In the genomic region with DNA sequence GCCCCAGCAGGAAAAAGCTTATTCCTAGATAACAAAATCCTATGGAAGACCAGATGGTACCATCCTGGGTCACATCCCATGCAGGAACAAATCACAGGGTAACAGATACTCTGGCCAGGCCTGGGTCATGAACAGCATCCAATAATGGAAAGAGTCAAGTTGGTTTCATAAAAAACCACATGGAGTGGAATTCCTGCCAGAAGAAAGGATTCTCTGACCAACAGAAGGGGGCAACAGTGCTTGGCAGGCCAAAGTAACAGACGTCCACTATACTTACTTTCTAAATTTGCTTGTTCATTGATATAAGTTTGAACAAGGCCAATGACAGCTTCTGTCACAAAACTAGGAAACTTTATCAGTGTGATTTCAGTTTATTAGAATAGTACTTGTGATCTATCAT, we compare ENCODE assay signal across 1 cellular context.
TF ChIP-seq lines count a peak whose summit lies in the region.

No MANE protein-coding gene starts in this region.

TF ChIP-seq in IMR-90, 13 proteins besides CTCF, POLR2A, EP300 and RAD21:
- TF ChIP-seq CEBPB (IDR thresholded peaks at IDR 0.05; ENCODE audit: low read depth, low read length) (no peak), FOS (IDR thresholded peaks at IDR 0.05; ENCODE audit: low read depth, low read length) (no peak), RCOR1 (IDR thresholded peaks at IDR 0.05; ENCODE audit: insufficient replicate concordance, low read length) (no peak), MAZ (IDR thresholded peaks at IDR 0.05; ENCODE audit: borderline replicate concordance, low read depth, low read length) (no peak)
- TF ChIP-seq, protein P1, sequence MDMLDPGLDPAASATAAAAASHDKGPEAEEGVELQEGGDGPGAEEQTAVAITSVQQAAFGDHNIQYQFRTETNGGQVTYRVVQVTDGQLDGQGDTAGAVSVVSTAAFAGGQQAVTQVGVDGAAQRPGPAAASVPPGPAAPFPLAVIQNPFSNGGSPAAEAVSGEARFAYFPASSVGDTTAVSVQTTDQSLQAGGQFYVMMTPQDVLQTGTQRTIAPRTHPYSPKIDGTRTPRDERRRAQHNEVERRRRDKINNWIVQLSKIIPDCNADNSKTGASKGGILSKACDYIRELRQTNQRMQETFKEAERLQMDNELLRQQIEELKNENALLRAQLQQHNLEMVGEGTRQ (IDR thresholded peaks at IDR 0.05; ENCODE audit: low read depth, low read length): no peak
